Comparison of ENCODE assay signal across 11 cellular contexts in genomic region chr7:150931199-150931869, GRCh38. TPM values are rescaled to one million over a fixed set of nuclear protein-coding genes. Genes with fewer than 3 reads are reported as not detected.
A peak's percentile ranks its signal among the peaks of the same experiment; 100 is the strongest.
DNase-seq lines count a peak whose midpoint lies in the region; ATAC-seq and TF ChIP-seq lines count a peak whose summit lies in the region.
"Had no signal": no experiment of that assay in that cellular context is flagged by ENCODE, and none has a peak within 500 bp of the region (broad histone marks: within the 10 kb centered on the region; RNA-seq: fewer than 3 reads in every experiment).

No MANE protein-coding gene starts in this region.

- intact Hi-C loops in activated CD4-positive, alpha-beta memory T cell treated with anti-CD3 and anti-CD28 coated beads for 36 hours (cut with micrococcal nuclease): no loop called here
- intact Hi-C loops in posterior vena cava (cut with DNase I): no loop called here

- H3K27ac Mint-ChIP-seq in activated CD4-positive, alpha-beta memory T cell treated with anti-CD3 and anti-CD28 coated beads for 36 hours: no peak overlapping the region
- no peak overlapping the region for H3K27ac Mint-ChIP-seq in GM23338
- H3K27ac Mint-ChIP-seq: naive B cell had no signal

- no peak for ATAC-seq in GM23338
- no peak for ATAC-seq in HG03520 (IDR thresholded peaks at IDR 0.05; ENCODE audit: unreplicated experiment)
- no peak for ATAC-seq in GM21528 (IDR thresholded peaks at IDR 0.05; ENCODE audit: low FRiP score, unreplicated experiment)

- no peaks in the 10 kb centered on the region for H3K36me3 ChIP-seq in GM23338 (ENCODE audit: insufficient read depth)

- H3K4me1 ChIP-seq in GM23338 (ENCODE audit: insufficient read depth): no peaks in the 10 kb centered on the region

- no peak overlapping the region for H2AFZ ChIP-seq in GM23338

- H3K4me3 ChIP-seq in GM23338: no peak overlapping the region
- H3K4me3 ChIP-seq: skin epidermis had no signal

- H3K9me2 ChIP-seq in GM23338 (ENCODE audit: insufficient read depth): no peaks in the 10 kb centered on the region

- peaks cover 4% of the 10 kb centered on the region for H3K4me1 Mint-ChIP-seq in activated CD4-positive, alpha-beta memory T cell treated with anti-CD3 and anti-CD28 coated beads for 36 hours (ENCODE audit: low read depth)
- no peaks in the 10 kb centered on the region for H3K4me1 Mint-ChIP-seq in GM23338
- H3K4me1 Mint-ChIP-seq: naive B cell had no signal

- CTCF ChIA-PET in activated CD4-positive, alpha-beta memory T cell treated with anti-CD3 and anti-CD28 coated beads for 36 hours (lab: Charles Lee): interaction anchor here (1.0 to 1.1 kb wide), 2 partner anchors 33 to 55 kb away, joined by 3 to 4 read pairs; no protein-coding TSS in a partner anchor

- POLR2A ChIA-PET in activated CD4-positive, alpha-beta memory T cell treated with anti-CD3 and anti-CD28 coated beads for 36 hours (lab: Charles Lee): no interaction called here

- no peaks in the 10 kb centered on the region for H3K9me3 Mint-ChIP-seq in activated CD4-positive, alpha-beta memory T cell treated with anti-CD3 and anti-CD28 coated beads for 36 hours
- no peaks in the 10 kb centered on the region for H3K9me3 Mint-ChIP-seq in GM23338
- H3K9me3 Mint-ChIP-seq: naive B cell had no signal

- no peaks in the 10 kb centered on the region for H4K20me1 ChIP-seq in GM23338 (replicated peaks; ENCODE audit: insufficient read depth)

- H3K4me3 Mint-ChIP-seq in activated CD4-positive, alpha-beta memory T cell treated with anti-CD3 and anti-CD28 coated beads for 36 hours: no peak overlapping the region
- H3K4me3 Mint-ChIP-seq in GM23338: no peak overlapping the region
- H3K4me3 Mint-ChIP-seq: naive B cell had no signal

- H3F3A ChIP-seq in GM23338 (replicated peaks; ENCODE audit: low read depth): no peaks in the 10 kb centered on the region

- H3K79me2 ChIP-seq in GM23338 (replicated peaks; ENCODE audit: insufficient read depth): no peaks in the 10 kb centered on the region

- H3K27ac ChIP-seq in GM23338 (ENCODE audit: low read depth): no peak overlapping the region
- H3K27ac ChIP-seq: skin epidermis had no signal

- H3K27me3 ChIP-seq in GM23338 (ENCODE audit: insufficient read depth): no peaks in the 10 kb centered on the region

- no peak overlapping the region for H3K4me2 ChIP-seq in GM23338

- H3K36me3 Mint-ChIP-seq in activated CD4-positive, alpha-beta memory T cell treated with anti-CD3 and anti-CD28 coated beads for 36 hours: no peaks in the 10 kb centered on the region
- no peaks in the 10 kb centered on the region for H3K36me3 Mint-ChIP-seq in GM23338 (ENCODE audit: low read depth)
- H3K36me3 Mint-ChIP-seq: naive B cell had no signal

- no peak for TF ChIP-seq CTCF in GM23338 (conservative IDR thresholded peaks at IDR 0.05; ENCODE audit: low read depth in 2 of 2)

- H3K27me3 Mint-ChIP-seq in activated CD4-positive, alpha-beta memory T cell treated with anti-CD3 and anti-CD28 coated beads for 36 hours: no peaks in the 10 kb centered on the region
- H3K27me3 Mint-ChIP-seq in GM23338 (ENCODE audit: insufficient read depth, low read depth, poor library complexity): peaks cover 5% of the 10 kb centered on the region

- DNase-seq in NCI-H2029 treated with DMSO at 0.1 percent for 48 hours (lab: John Stamatoyannopoulos, UW) (peak; percentile 25), NCI-H2029 (lab: John Stamatoyannopoulos, UW) (no peak), NCI-H1417 treated with DMSO at 0.1 percent for 48 hours (lab: John Stamatoyannopoulos, UW) (peak; percentile 37), posterior vena cava (ENCODE audit: low spot score) (peak; percentile 49), GM23338 (ENCODE audit: low spot score) (no peak)
- DNase-seq in activated CD4-positive, alpha-beta memory T cell treated with anti-CD3 and anti-CD28 coated beads for 36 hours: peak; percentile 16
- DNase-seq: naive B cell, NCI-H446 had no signal

TF ChIP-seq in GM23338, 12 proteins besides CTCF, POLR2A, EP300 and RAD21 (continues in another document):
- TF ChIP-seq CREB1 (CRISPR knock-in tag; IDR thresholded peaks at IDR 0.05; ENCODE audit: low read depth) (no peak), ZNF331 (CRISPR knock-in tag; IDR thresholded peaks at IDR 0.05; ENCODE audit: low read depth) (no peak), STAT1 (IDR thresholded peaks at IDR 0.05; ENCODE audit: unreplicated experiment) (no peak), JUNB (IDR thresholded peaks at IDR 0.05; ENCODE audit: unreplicated experiment) (no peak), EZH2 (IDR thresholded peaks at IDR 0.05; ENCODE audit: low read depth, unreplicated experiment) (no peak), ZNF114 (CRISPR knock-in tag; IDR thresholded peaks at IDR 0.05) (no peak), EZH2phosphoT487 (IDR thresholded peaks at IDR 0.05; ENCODE audit: unreplicated experiment) (no peak), NANOG (IDR thresholded peaks at IDR 0.05; ENCODE audit: borderline replicate concordance) (no peak), POLR2AphosphoS5 (IDR thresholded peaks at IDR 0.05; ENCODE audit: low read depth) (no peak)
- TF ChIP-seq, protein P1, sequence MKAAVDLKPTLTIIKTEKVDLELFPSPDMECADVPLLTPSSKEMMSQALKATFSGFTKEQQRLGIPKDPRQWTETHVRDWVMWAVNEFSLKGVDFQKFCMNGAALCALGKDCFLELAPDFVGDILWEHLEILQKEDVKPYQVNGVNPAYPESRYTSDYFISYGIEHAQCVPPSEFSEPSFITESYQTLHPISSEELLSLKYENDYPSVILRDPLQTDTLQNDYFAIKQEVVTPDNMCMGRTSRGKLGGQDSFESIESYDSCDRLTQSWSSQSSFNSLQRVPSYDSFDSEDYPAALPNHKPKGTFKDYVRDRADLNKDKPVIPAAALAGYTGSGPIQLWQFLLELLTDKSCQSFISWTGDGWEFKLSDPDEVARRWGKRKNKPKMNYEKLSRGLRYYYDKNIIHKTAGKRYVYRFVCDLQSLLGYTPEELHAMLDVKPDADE (IDR thresholded peaks at IDR 0.05): no peak
- TF ChIP-seq, protein P2, sequence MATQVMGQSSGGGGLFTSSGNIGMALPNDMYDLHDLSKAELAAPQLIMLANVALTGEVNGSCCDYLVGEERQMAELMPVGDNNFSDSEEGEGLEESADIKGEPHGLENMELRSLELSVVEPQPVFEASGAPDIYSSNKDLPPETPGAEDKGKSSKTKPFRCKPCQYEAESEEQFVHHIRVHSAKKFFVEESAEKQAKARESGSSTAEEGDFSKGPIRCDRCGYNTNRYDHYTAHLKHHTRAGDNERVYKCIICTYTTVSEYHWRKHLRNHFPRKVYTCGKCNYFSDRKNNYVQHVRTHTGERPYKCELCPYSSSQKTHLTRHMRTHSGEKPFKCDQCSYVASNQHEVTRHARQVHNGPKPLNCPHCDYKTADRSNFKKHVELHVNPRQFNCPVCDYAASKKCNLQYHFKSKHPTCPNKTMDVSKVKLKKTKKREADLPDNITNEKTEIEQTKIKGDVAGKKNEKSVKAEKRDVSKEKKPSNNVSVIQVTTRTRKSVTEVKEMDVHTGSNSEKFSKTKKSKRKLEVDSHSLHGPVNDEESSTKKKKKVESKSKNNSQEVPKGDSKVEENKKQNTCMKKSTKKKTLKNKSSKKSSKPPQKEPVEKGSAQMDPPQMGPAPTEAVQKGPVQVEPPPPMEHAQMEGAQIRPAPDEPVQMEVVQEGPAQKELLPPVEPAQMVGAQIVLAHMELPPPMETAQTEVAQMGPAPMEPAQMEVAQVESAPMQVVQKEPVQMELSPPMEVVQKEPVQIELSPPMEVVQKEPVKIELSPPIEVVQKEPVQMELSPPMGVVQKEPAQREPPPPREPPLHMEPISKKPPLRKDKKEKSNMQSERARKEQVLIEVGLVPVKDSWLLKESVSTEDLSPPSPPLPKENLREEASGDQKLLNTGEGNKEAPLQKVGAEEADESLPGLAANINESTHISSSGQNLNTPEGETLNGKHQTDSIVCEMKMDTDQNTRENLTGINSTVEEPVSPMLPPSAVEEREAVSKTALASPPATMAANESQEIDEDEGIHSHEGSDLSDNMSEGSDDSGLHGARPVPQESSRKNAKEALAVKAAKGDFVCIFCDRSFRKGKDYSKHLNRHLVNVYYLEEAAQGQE (IDR thresholded peaks at IDR 0.05; ENCODE audit: unreplicated experiment): no peak

RNA-seq across cellular contexts. Expression of gene KCNH2, which starts 46.8 kb away (rescaled TPM):
- under 1 TPM; 0.34 to 0.45 TPM for total RNA-seq in activated CD4-positive, alpha-beta memory T cell treated with anti-CD3 and anti-CD28 coated beads for 36 hours
- total RNA-seq in posterior vena cava: 10 to 100 TPM; 27.3 to 37.3 TPM
- 11.3 and 14.7 TPM in 2 replicates for total RNA-seq in GM23338 (2014; rRNA removed; shearing (Covaris generic))
- 2.6 and 2.9 TPM in 2 replicates for polyA plus RNA-seq in GM23338 (2016; fragmentation: Nextera tagmentation; extraction: Ambion mirVana)

RNA-seq across cellular contexts. Expression of gene NOS3, which starts 59.5 kb away (rescaled TPM):
- total RNA-seq in activated CD4-positive, alpha-beta memory T cell treated with anti-CD3 and anti-CD28 coated beads for 36 hours: 10 to 100 TPM; 10.4 to 13.2 TPM
- total RNA-seq in posterior vena cava: 10 to 100 TPM; 27.9 to 71.8 TPM
- 6.1 and 13.3 TPM in 2 replicates for total RNA-seq in GM23338 (2014; rRNA removed; shearing (Covaris generic))
- 2.6 and 3.1 TPM in 2 replicates for polyA plus RNA-seq in GM23338 (2016; fragmentation: Nextera tagmentation; extraction: Ambion mirVana)

Comparison
In these comparisons a context has a peak if more than half of its experiments do, and no peak if none do; other contexts are left out.
1. DNase-seq: peak in NCI-H2029 treated with DMSO at 0.1 percent for 48 hours (single experiment), NCI-H1417 treated with DMSO at 0.1 percent for 48 hours (single experiment), activated CD4-positive, alpha-beta memory T cell treated with anti-CD3 and anti-CD28 coated beads for 36 hours (single experiment) and posterior vena cava (single experiment); none in NCI-H2029 (single experiment) and GM23338 (single experiment).